ENCODE assay signal across 9 cellular contexts in the genomic region with DNA sequence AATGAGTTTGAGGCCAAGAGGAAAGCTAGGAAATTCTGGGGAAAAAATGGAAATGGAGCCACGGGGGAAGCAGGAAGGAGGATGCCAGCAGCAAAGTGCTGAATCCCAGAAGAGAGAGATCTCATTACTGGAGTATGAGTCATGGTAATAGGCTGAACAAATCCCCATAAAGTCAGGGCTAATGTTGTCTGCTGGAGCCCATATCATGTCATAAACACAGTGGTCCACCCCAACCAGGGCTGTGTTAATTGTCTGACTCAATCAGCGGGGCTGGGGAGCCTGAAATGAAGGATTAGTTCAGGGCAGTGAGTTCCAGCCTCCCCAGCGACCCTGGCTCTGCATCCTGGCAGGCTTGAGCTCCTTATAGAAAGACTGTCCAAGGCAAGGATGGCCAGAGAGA.
DNase-seq lines count a peak whose midpoint lies in the region; ATAC-seq, FAIRE-seq and TF ChIP-seq lines count a peak whose summit lies in the region.
"Had no signal": no experiment of that assay in that cellular context is flagged by ENCODE, and none has a peak within 500 bp of the region (broad histone marks: within the 10 kb centered on the region; RNA-seq: fewer than 3 reads in every experiment).

No MANE protein-coding gene starts in this region.

- FAIRE-seq in H54 (lab: Jason Lieb, UNC): peak; percentile 99

- H3K27ac ChIP-seq in thyroid gland (no peak overlapping the region), substantia nigra (ENCODE audit: low read depth, low read length, poor library complexity, severe bottlenecking) (no peak overlapping the region)

- H3K4me2 ChIP-seq in skeletal muscle satellite cell (ENCODE audit: low read length): peak overlapping the region; percentile 50

- TF ChIP-seq POLR2A in H54 (IDR thresholded peaks at IDR 0.05; ENCODE audit: low read depth, low read length) (no peak), thyroid gland (IDR thresholded peaks at IDR 0.05) (no peak)

- H3K4me3 ChIP-seq in skeletal muscle satellite cell (ENCODE audit: low read length) (peak overlapping the region; percentile 26), thyroid gland (replicated peaks in 1 of 3) (no peak overlapping the region)

- H3K4me1 ChIP-seq in skeletal muscle satellite cell (ENCODE audit: control insufficient read depth, insufficient read depth, low read length) (peaks cover 16% of the 10 kb centered on the region), thyroid gland (no peaks in the 10 kb centered on the region)

- no peak for TF ChIP-seq CTCF in thyroid gland (IDR thresholded peaks at IDR 0.05)

- intact Hi-C loops in thyroid gland (cut with DNase I): no loop called here

- no peak for ATAC-seq in HG03135 (IDR thresholded peaks at IDR 0.05; ENCODE audit: unreplicated experiment)

- DNase-seq in H54 (ENCODE audit: insufficient read length, low spot score) (peak; percentile 52), RPMI7951 (ENCODE audit: low read depth) (peak; percentile 79), fibroblast of the conjunctiva (ENCODE audit: low read depth) (peak; percentile 21), thyroid gland (no peak), substantia nigra (lab: John Stamatoyannopoulos, UW) (no peak)
- DNase-seq: GOT3, NCI-H524 treated with DMSO at 0.1 percent for 48 hours had no signal

- H3K27me3 ChIP-seq in skeletal muscle satellite cell (ENCODE audit: control insufficient read depth, insufficient read depth, low read length) (no peaks in the 10 kb centered on the region), thyroid gland (no peaks in the 10 kb centered on the region)

- 54 to 56% methylated on average over 3 of the region's 3 CpGs for WGBS in thyroid gland, 2 donors

- peak overlapping the region; percentile 43 for H3K9ac ChIP-seq in skeletal muscle satellite cell (ENCODE audit: low read depth, low read length)

- H3K9me3 ChIP-seq in skeletal muscle satellite cell (replicated peaks; ENCODE audit: low read length) (no peaks in the 10 kb centered on the region), thyroid gland (no peaks in the 10 kb centered on the region)

- H3K36me3 ChIP-seq in skeletal muscle satellite cell (ENCODE audit: insufficient read depth, low read length) (no peaks in the 10 kb centered on the region), thyroid gland (no peaks in the 10 kb centered on the region)

Comparison
In these comparisons a context has a peak if more than half of its experiments do, and no peak if none do; other contexts are left out.
1. DNase-seq: peak in H54 (single experiment), RPMI7951 (single experiment) and fibroblast of the conjunctiva (single experiment); none in thyroid gland (0 of 2) and substantia nigra (0 of 49).